18 cellular contexts compared by ENCODE assay signal in genomic region chr14:38808734-38809455, GRCh38.
DNase-seq lines count a peak whose midpoint lies in the region; ATAC-seq, FAIRE-seq and TF ChIP-seq lines count a peak whose summit lies in the region.
"Had no signal": no experiment of that assay in that cellular context is flagged by ENCODE, and none has a peak within 500 bp of the region (broad histone marks: within the 10 kb centered on the region; RNA-seq: fewer than 3 reads in every experiment).

No MANE protein-coding gene starts in this region.

- H4K20me1 ChIP-seq in HepG2 (ENCODE audit: insufficient read depth, low read length) = no peaks in the 10 kb centered on the region

- ATAC-seq in HepG2 = peak; percentile 81
- no peak for ATAC-seq in right lobe of liver
- ATAC-seq in GM19452 (IDR thresholded peaks at IDR 0.05; ENCODE audit: unreplicated experiment) = no peak
- ATAC-seq: natural killer cell treated with Interleukin-12 subunit alpha and Interleukin-12 subunit beta and Interleukin-15 and Interleukin-18, amount 100 ng/mL, for 72 hours had no signal

- H3K36me3 ChIP-seq in HepG2 (replicated peaks in 1 of 2; ENCODE audit: control insufficient read depth in 1 of 2, insufficient read depth in 2 of 2, low read length in 2 of 2) (no peaks in the 10 kb centered on the region), right lobe of liver (no peaks in the 10 kb centered on the region)
- H3K36me3 ChIP-seq: uterus had no signal

- H3K9me3 ChIP-seq in HepG2 (ENCODE audit: low read length) (no peaks in the 10 kb centered on the region), right lobe of liver (no peaks in the 10 kb centered on the region)
- H3K9me3 ChIP-seq: uterus had no signal

- intact Hi-C loops in HepG2 (cut with micrococcal nuclease; ENCODE audit: unreplicated experiment) = no loop called here
- intact Hi-C loops in right lobe of liver (cut with DNase I) = no loop called here

- no TSS peak for BruUV-seq in HepG2 (replicated peaks; lab: Mats Ljungman, UMichigan)

- no peak overlapping the region for H3K9ac ChIP-seq in HepG2 (ENCODE audit: insufficient read depth, low read depth, low read length)

- H3K27ac ChIP-seq in HepG2 (ENCODE audit: extremely low read length, insufficient read depth, low read length) (no peak overlapping the region), right lobe of liver (no peak overlapping the region)
- H3K27ac ChIP-seq: uterus had no signal

- in situ Hi-C loops in HepG2 (cut with HindIII; ENCODE audit: extremely low pct_ligation_motif_present, low pct_unique_long_range_greater_than_20kb) = no loop called here

- H2AFZ ChIP-seq in HepG2 (ENCODE audit: low read length) = no peak overlapping the region

- CTCF ChIA-PET in HepG2 (lab: Yijun Ruan, JAX; ENCODE audit: low intra/inter-chr PET ratio, low total read pairs) = no interaction called here

- DNase-seq in HepG2 (ENCODE audit: low spot score) (peak; percentile 21), right lobe of liver (no peak), NB4 (ENCODE audit: low read depth) (peak; percentile 3), erythroblast (lab: John Stamatoyannopoulos, UW) (peak; percentile 2 to 12), ureter (ENCODE audit: low spot score) (peak; percentile 51), NCI-H526 treated with DMSO at 0.1 percent for 48 hours (lab: John Stamatoyannopoulos, UW) (no peak), DMS153 treated with DMSO at 0.1 percent for 48 hours (lab: John Stamatoyannopoulos, UW; ENCODE audit: unreplicated experiment) (no peak)
- DNase-seq: activated B cell treated with CpG ODN at 0.5 μM for 24 hours; activated naive CD4-positive, alpha-beta T cell treated with Interleukin-2 at 50 U/mL for 16 hours; AML-193; H7; immature natural killer cell; NCI-H510A treated with DMSO at 0.1 percent for 48 hours; SIG-M5; uterus had no signal

- no peak for TF ChIP-seq EP300 in HepG2 (IDR thresholded peaks at IDR 0.05; ENCODE audit: low read depth in 2 of 2, low read length in 2 of 2)
- no peak for TF ChIP-seq EP300 in HepG2 (CRISPR knock-in tag; IDR thresholded peaks at IDR 0.05; ENCODE audit: borderline replicate concordance)

- H3K79me2 ChIP-seq in HepG2 (ENCODE audit: insufficient read depth, low read length) = no peaks in the 10 kb centered on the region

- 39% methylated on average over 7 of the region's 7 CpGs for WGBS in HepG2 (ENCODE audit: low lambda C conversion rate)
- 67% methylated on average over 6 of the region's 7 CpGs for WGBS in right lobe of liver (ENCODE audit: insufficient coverage, low coverage, low lambda C conversion rate, missing lambda C conversion rate)

- H3K27me3 ChIP-seq in HepG2 (ENCODE audit: control insufficient read depth in 1 of 2, insufficient read depth in 2 of 2, low read length in 2 of 2) = no peaks in the 10 kb centered on the region
- H3K27me3 ChIP-seq in right lobe of liver = no peaks in the 10 kb centered on the region
- H3K27me3 ChIP-seq: uterus had no signal

- no peak for FAIRE-seq in HepG2 (lab: Jason Lieb, UNC)

- H3K4me2 ChIP-seq in HepG2 (ENCODE audit: low read depth, low read length) = no peak overlapping the region
- H3K4me2 ChIP-seq: smooth muscle cell had no signal

- POLR2A ChIA-PET in HepG2 (lab: Yijun Ruan, JAX) = no interaction called here

- TF ChIP-seq POLR2A in HepG2 (IDR thresholded peaks at IDR 0.05; ENCODE audit: insufficient read depth in 1 of 2, low read depth in 2 of 2, low read length in 2 of 2) (no peak), right lobe of liver (IDR thresholded peaks at IDR 0.05) (no peak), NB4 (IDR thresholded peaks at IDR 0.05; ENCODE audit: extremely low read depth, insufficient read length) (no peak), erythroblast (IDR thresholded peaks at IDR 0.05; ENCODE audit: low read length) (no peak)

- H3K4me1 ChIP-seq in HepG2 (ENCODE audit: insufficient read depth, low read length) (peaks cover 6% of the 10 kb centered on the region; the same call in 1 of the 2 replicates), right lobe of liver (no peaks in the 10 kb centered on the region)
- H3K4me1 ChIP-seq: uterus had no signal

- H3K4me3 ChIP-seq in HepG2 (replicated peaks in 1 of 3; ENCODE audit: insufficient read depth in 1 of 3, low read depth in 2 of 3, low read length in 3 of 3) = no peak overlapping the region
- H3K4me3 ChIP-seq in right lobe of liver = no peak overlapping the region
- no peak overlapping the region for H3K4me3 ChIP-seq in NB4 (ENCODE audit: low read depth, low read length)
- H3K4me3 ChIP-seq: smooth muscle cell, uterus had no signal

- TF ChIP-seq RAD21 in HepG2 (CRISPR knock-in tag; IDR thresholded peaks at IDR 0.05) = no peak

- TF ChIP-seq CTCF in HepG2 (CRISPR knock-in tag; IDR thresholded peaks at IDR 0.05) = peak; percentile 52
- no peak for TF ChIP-seq CTCF in right lobe of liver (IDR thresholded peaks at IDR 0.05)
- peak; percentile 29 for TF ChIP-seq CTCF in NB4 (IDR thresholded peaks at IDR 0.05; ENCODE audit: low read depth, low read length)

TF ChIP-seq in HepG2, 621 proteins besides CTCF, POLR2A, EP300 and RAD21 (continues in another document):
- TF ChIP-seq, protein P1, sequence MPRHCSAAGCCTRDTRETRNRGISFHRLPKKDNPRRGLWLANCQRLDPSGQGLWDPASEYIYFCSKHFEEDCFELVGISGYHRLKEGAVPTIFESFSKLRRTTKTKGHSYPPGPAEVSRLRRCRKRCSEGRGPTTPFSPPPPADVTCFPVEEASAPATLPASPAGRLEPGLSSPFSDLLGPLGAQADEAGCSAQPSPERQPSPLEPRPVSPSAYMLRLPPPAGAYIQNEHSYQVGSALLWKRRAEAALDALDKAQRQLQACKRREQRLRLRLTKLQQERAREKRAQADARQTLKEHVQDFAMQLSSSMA (CRISPR knock-in tag; IDR thresholded peaks at IDR 0.05) = 0 out of 2 replicates have a peak, but pooled peaks have one; percentile 34
- TF ChIP-seq ZMYM2 (CRISPR knock-in tag; IDR thresholded peaks at IDR 0.05) = no peak
- no peak for TF ChIP-seq PAX8 (CRISPR knock-in tag; IDR thresholded peaks at IDR 0.05; ENCODE audit: borderline replicate concordance)
- TF ChIP-seq POGZ (CRISPR knock-in tag; IDR thresholded peaks at IDR 0.05) = no peak
- TF ChIP-seq, protein P2, sequence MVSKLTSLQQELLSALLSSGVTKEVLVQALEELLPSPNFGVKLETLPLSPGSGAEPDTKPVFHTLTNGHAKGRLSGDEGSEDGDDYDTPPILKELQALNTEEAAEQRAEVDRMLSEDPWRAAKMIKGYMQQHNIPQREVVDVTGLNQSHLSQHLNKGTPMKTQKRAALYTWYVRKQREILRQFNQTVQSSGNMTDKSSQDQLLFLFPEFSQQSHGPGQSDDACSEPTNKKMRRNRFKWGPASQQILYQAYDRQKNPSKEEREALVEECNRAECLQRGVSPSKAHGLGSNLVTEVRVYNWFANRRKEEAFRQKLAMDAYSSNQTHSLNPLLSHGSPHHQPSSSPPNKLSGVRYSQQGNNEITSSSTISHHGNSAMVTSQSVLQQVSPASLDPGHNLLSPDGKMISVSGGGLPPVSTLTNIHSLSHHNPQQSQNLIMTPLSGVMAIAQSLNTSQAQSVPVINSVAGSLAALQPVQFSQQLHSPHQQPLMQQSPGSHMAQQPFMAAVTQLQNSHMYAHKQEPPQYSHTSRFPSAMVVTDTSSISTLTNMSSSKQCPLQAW (CRISPR knock-in tag; IDR thresholded peaks at IDR 0.05) = no peak
- TF ChIP-seq ZFY (CRISPR knock-in tag; IDR thresholded peaks at IDR 0.05) = no peak
- no peak for TF ChIP-seq HOXA9 (CRISPR knock-in tag; IDR thresholded peaks at IDR 0.05; ENCODE audit: borderline replicate concordance)
- 0 out of 2 replicates have a peak, but pooled peaks have one; percentile 31 for TF ChIP-seq POGK (CRISPR knock-in tag; conservative IDR thresholded peaks at IDR 0.05)
- peak; percentile 32; the same call in 1 of the 2 replicates for TF ChIP-seq NFE2L2 (IDR thresholded peaks at IDR 0.05; ENCODE audit: low read length)
- TF ChIP-seq, protein P3, sequence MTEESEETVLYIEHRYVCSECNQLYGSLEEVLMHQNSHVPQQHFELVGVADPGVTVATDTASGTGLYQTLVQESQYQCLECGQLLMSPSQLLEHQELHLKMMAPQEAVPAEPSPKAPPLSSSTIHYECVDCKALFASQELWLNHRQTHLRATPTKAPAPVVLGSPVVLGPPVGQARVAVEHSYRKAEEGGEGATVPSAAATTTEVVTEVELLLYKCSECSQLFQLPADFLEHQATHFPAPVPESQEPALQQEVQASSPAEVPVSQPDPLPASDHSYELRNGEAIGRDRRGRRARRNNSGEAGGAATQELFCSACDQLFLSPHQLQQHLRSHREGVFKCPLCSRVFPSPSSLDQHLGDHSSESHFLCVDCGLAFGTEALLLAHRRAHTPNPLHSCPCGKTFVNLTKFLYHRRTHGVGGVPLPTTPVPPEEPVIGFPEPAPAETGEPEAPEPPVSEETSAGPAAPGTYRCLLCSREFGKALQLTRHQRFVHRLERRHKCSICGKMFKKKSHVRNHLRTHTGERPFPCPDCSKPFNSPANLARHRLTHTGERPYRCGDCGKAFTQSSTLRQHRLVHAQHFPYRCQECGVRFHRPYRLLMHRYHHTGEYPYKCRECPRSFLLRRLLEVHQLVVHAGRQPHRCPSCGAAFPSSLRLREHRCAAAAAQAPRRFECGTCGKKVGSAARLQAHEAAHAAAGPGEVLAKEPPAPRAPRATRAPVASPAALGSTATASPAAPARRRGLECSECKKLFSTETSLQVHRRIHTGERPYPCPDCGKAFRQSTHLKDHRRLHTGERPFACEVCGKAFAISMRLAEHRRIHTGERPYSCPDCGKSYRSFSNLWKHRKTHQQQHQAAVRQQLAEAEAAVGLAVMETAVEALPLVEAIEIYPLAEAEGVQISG (CRISPR knock-in tag; IDR thresholded peaks at IDR 0.05) = peak; percentile 96
- no peak for TF ChIP-seq RXRB (CRISPR knock-in tag; IDR thresholded peaks at IDR 0.05; ENCODE audit: borderline replicate concordance)
- TF ChIP-seq HDAC1 (CRISPR knock-in tag; IDR thresholded peaks at IDR 0.05) = no peak

Comparison
In these comparisons a context has a peak if more than half of its experiments do, and no peak if none do; other contexts are left out.
1. DNase-seq: peak in HepG2 (single experiment), NB4 (single experiment), erythroblast (2 of 2) and ureter (single experiment); none in right lobe of liver (0 of 3), NCI-H526 treated with DMSO at 0.1 percent for 48 hours (single experiment) and DMS153 treated with DMSO at 0.1 percent for 48 hours (single experiment).
2. CTCF ChIP-seq: peak in HepG2 (single experiment) and NB4 (single experiment); none in right lobe of liver (0 of 4).